ENCODE assay signal across 21 cellular contexts in the genomic region with DNA sequence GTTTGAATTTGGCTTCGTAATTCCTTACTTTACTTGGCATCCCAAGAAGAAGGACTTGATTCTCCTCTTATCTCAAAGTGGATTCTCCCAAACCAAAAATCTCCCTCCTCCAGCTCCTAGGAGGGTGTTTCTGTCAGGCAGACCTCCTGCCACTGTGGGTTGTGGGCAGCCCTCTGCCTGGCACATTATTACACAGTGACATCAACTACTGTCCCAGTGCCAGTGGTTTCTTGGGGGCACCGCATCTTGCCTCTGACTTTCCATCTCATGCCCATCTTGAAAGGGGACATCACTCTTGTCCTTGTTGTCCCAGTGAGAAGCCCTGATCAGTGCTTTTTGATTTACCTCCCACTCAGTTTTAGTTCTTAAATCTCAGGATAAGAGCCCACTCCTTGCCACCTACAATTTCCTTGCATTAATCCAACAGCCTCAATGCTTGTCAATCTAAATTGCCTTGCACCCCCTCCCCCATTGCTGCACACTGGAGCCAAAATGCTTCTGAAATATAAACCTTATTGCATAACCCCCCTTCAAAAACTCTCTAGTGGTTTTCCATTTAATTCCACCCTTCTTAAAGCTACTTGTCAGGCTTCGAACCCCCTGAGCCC.
DNase-seq lines count a peak whose midpoint lies in the region; ATAC-seq and TF ChIP-seq lines count a peak whose summit lies in the region.
"Had no signal": no experiment of that assay in that cellular context is flagged by ENCODE, and none has a peak within 500 bp of the region (broad histone marks: within the 10 kb centered on the region; RNA-seq: fewer than 3 reads in every experiment).

No MANE protein-coding gene starts in this region.

- no peak overlapping the region for H3K23ac ChIP-seq in neuronal stem cell (ENCODE audit: low read depth, low read length, poor library complexity)

- no peak for TF ChIP-seq CTCF in CD8-positive, alpha-beta T cell (IDR thresholded peaks at IDR 0.05)
- TF ChIP-seq CTCF in GM10248 (IDR thresholded peaks at IDR 0.05; ENCODE audit: control extremely low read depth, extremely low read depth, low read depth, missing control alignments), result no peak

- no CpG with 5 or more reads among the region's 3 CpGs for WGBS in neuronal stem cell (ENCODE audit: extremely low coverage in 2 of 2, insufficient read length in 2 of 2, insufficient replicate concordance in 1 of 2), 2 donors

- H2BK15ac ChIP-seq in neuronal stem cell (ENCODE audit: low read length), result no peak overlapping the region

- H2AK5ac ChIP-seq in neuronal stem cell (ENCODE audit: low read depth, low read length), result no peak overlapping the region

- peaks cover 21% of the 10 kb centered on the region for H3K4me1 ChIP-seq in CD8-positive, alpha-beta T cell (ENCODE audit: insufficient read depth, low read length)
- H3K4me1 ChIP-seq in neuronal stem cell (ENCODE audit: control insufficient read depth in 2 of 2, insufficient read depth in 1 of 2, low read depth in 1 of 2, low read length in 2 of 2), result peaks cover 4 to 15% of the 10 kb centered on the region in 2 donors

- no peak overlapping the region for H3K27ac ChIP-seq in CD8-positive, alpha-beta T cell (ENCODE audit: low read depth, low read length)
- no peak overlapping the region for H3K27ac ChIP-seq in neuronal stem cell (replicated peaks; ENCODE audit: low read length)
- H3K27ac ChIP-seq: 22Rv1, esophagus squamous epithelium, transverse colon had no signal

- peak overlapping the region; percentile 71 for H3K14ac ChIP-seq in neuronal stem cell (ENCODE audit: low read length)

- ATAC-seq in CD8-positive, alpha-beta T cell, result no peak
- ATAC-seq in GM21786 (IDR thresholded peaks at IDR 0.05; ENCODE audit: unreplicated experiment), result no peak
- ATAC-seq: stimulated activated naive CD8-positive, alpha-beta T cell treated with anti-CD3 and anti-CD28 coated beads, Interleukin-15, Interleukin-2, amounts not matched to agents 100 U/mL and 50 U/mL, for 24 hours; WTC11 had no signal

- POLR2A ChIA-PET in CD8-positive, alpha-beta T cell (lab: Charles Lee), result no interaction called here
- POLR2A ChIA-PET in GM10248 (lab: Yijun Ruan, JAX), result no interaction called here

- intact Hi-C loops in CD8-positive, alpha-beta T cell (cut with DNase I, micrococcal nuclease), result no loop called here
- intact Hi-C loops in activated T-helper 2 cell treated with anti-CD3 and anti-CD28 coated beads, Interferon-gamma antibody, Interleukin-2, Interleukin-4, amounts not matched to agents 10 μg/mL and 5 μg/mL and 100 μg/mL, durations not matched to agents 14 hours and 24 hours and 36 hours (cut with micrococcal nuclease), result loop anchor here (10.0 kb wide), 1 partner anchor 277 kb away; no protein-coding TSS in a partner anchor

- no peak overlapping the region for H3K9ac ChIP-seq in neuronal stem cell (ENCODE audit: low read depth, low read length, poor library complexity)

- H3K4me2 ChIP-seq in neuronal stem cell (ENCODE audit: insufficient read depth, low read length, poor library complexity, severe bottlenecking), result no peak overlapping the region

- no peak overlapping the region for H2BK12ac ChIP-seq in neuronal stem cell (ENCODE audit: low read length)

- H4K91ac ChIP-seq in neuronal stem cell (ENCODE audit: low read depth, low read length, poor library complexity), result no peak overlapping the region

- no peak overlapping the region for H3K4me3 ChIP-seq in CD8-positive, alpha-beta T cell (ENCODE audit: low read depth, low read length)
- H3K4me3 ChIP-seq in neuronal stem cell (ENCODE audit: low read length in 2 of 2), result no peak overlapping the region
- H3K4me3 ChIP-seq: esophagus squamous epithelium, transverse colon had no signal

- no peak overlapping the region for H3K4ac ChIP-seq in neuronal stem cell (ENCODE audit: low read length)

- no peak overlapping the region for H2BK120ac ChIP-seq in neuronal stem cell (ENCODE audit: low read depth, low read length)

- H3K18ac ChIP-seq in neuronal stem cell (ENCODE audit: low read length), result no peak overlapping the region

- H3K36me3 ChIP-seq in CD8-positive, alpha-beta T cell (ENCODE audit: insufficient read depth, low read length), result no peaks in the 10 kb centered on the region
- no peaks in the 10 kb centered on the region for H3K36me3 ChIP-seq in neuronal stem cell (replicated peaks in 1 of 2; ENCODE audit: control insufficient read depth in 2 of 2, insufficient read depth in 2 of 2, low read length in 2 of 2)
- H3K36me3 ChIP-seq: transverse colon had no signal

- no peaks in the 10 kb centered on the region for H3K9me3 ChIP-seq in CD8-positive, alpha-beta T cell (ENCODE audit: low read length)
- no peaks in the 10 kb centered on the region for H3K9me3 ChIP-seq in neuronal stem cell (replicated peaks in 1 of 2; ENCODE audit: control insufficient read depth in 2 of 2, insufficient read depth in 1 of 2, low read depth in 1 of 2, low read length in 2 of 2)
- H3K9me3 ChIP-seq: esophagus squamous epithelium, transverse colon had no signal

- H3K79me1 ChIP-seq in neuronal stem cell (ENCODE audit: low read depth, low read length), result no peaks in the 10 kb centered on the region

- H3K4me1 Mint-ChIP-seq in CD8-positive, alpha-beta T cell (ENCODE audit: low read depth), result peaks cover 30% of the 10 kb centered on the region
- H3K4me1 Mint-ChIP-seq in activated T-helper 2 cell treated with anti-CD3 and anti-CD28 coated beads, Interferon-gamma antibody, Interleukin-2, Interleukin-4, amounts not matched to agents 10 μg/mL and 5 μg/mL and 100 μg/mL, durations not matched to agents 14 hours and 24 hours and 36 hours (ENCODE audit: low read depth), result peaks cover 22% of the 10 kb centered on the region
- H3K4me1 Mint-ChIP-seq: WTC11 had no signal

- H3K27me3 Mint-ChIP-seq in CD8-positive, alpha-beta T cell (ENCODE audit: low read depth), result no peaks in the 10 kb centered on the region
- H3K27me3 Mint-ChIP-seq in activated T-helper 2 cell treated with anti-CD3 and anti-CD28 coated beads, Interferon-gamma antibody, Interleukin-2, Interleukin-4, amounts not matched to agents 10 μg/mL and 5 μg/mL and 100 μg/mL, durations not matched to agents 14 hours and 24 hours and 36 hours (ENCODE audit: low read depth), result no peaks in the 10 kb centered on the region

- H3K4me3 Mint-ChIP-seq in CD8-positive, alpha-beta T cell, result no peak overlapping the region
- H3K4me3 Mint-ChIP-seq in activated T-helper 2 cell treated with anti-CD3 and anti-CD28 coated beads, Interferon-gamma antibody, Interleukin-2, Interleukin-4, amounts not matched to agents 10 μg/mL and 5 μg/mL and 100 μg/mL, durations not matched to agents 14 hours and 24 hours and 36 hours (ENCODE audit: low read depth), result no peak overlapping the region
- H3K4me3 Mint-ChIP-seq: WTC11 had no signal

- H3K27ac Mint-ChIP-seq in CD8-positive, alpha-beta T cell, result peak overlapping the region; percentile 14
- H3K27ac Mint-ChIP-seq in activated T-helper 2 cell treated with anti-CD3 and anti-CD28 coated beads, Interferon-gamma antibody, Interleukin-2, Interleukin-4, amounts not matched to agents 10 μg/mL and 5 μg/mL and 100 μg/mL, durations not matched to agents 14 hours and 24 hours and 36 hours, result peak overlapping the region; percentile 18

- DNase-seq in NCI-H2107 treated with DMSO at 0.1 percent for 48 hours (lab: John Stamatoyannopoulos, UW; ENCODE audit: unreplicated experiment) (peak; percentile 31), NCI-H2107 (lab: John Stamatoyannopoulos, UW) (no peak), neuronal stem cell (ENCODE audit: low spot score) (no peak), GM10248 (ENCODE audit: extremely low spot score) (no peak), LoVo (ENCODE audit: low spot score) (no peak)
- no peak for DNase-seq in CD8-positive, alpha-beta T cell
- no peak for DNase-seq in activated T-helper 2 cell treated with anti-CD3 and anti-CD28 coated beads, Interferon-gamma antibody, Interleukin-2, Interleukin-4, amounts not matched to agents 10 μg/mL and 5 μg/mL and 100 μg/mL, durations not matched to agents 14 hours and 24 hours and 36 hours (ENCODE audit: low spot score)
- DNase-seq: anterior cingulate cortex; cerebellar nuclear complex; effector CD8-positive, alpha-beta T cell; esophagus squamous epithelium; H7; NCI-H1105; NCI-H2081 treated with DMSO at 0.1 percent for 48 hours; NCI-H526 treated with DMSO at 0.1 percent for 48 hours; SHP77 treated with DMSO at 0.1 percent for 48 hours; stimulated activated naive CD8-positive, alpha-beta T cell treated with anti-CD3 and anti-CD28 coated beads, Interleukin-15, Interleukin-2, amounts not matched to agents 100 U/mL and 50 U/mL, for 24 hours; transverse colon had no signal

- no peak overlapping the region for H2BK5ac ChIP-seq in neuronal stem cell (ENCODE audit: low read length)

- H3K27me3 ChIP-seq in CD8-positive, alpha-beta T cell (ENCODE audit: insufficient read depth, low read length), result no peaks in the 10 kb centered on the region
- H3K27me3 ChIP-seq in neuronal stem cell (ENCODE audit: control insufficient read depth in 3 of 3, insufficient read depth in 3 of 3, low read depth in 1 of 3, low read length in 3 of 3), result no peaks in the 10 kb centered on the region
- H3K27me3 ChIP-seq: esophagus squamous epithelium, transverse colon had no signal

- H2AFZ ChIP-seq in neuronal stem cell (ENCODE audit: low read length), result no peak overlapping the region

- no peak overlapping the region for H4K8ac ChIP-seq in neuronal stem cell (ENCODE audit: low read depth, low read length)

- H3K9me3 Mint-ChIP-seq in CD8-positive, alpha-beta T cell, result no peaks in the 10 kb centered on the region
- no peaks in the 10 kb centered on the region for H3K9me3 Mint-ChIP-seq in activated T-helper 2 cell treated with anti-CD3 and anti-CD28 coated beads, Interferon-gamma antibody, Interleukin-2, Interleukin-4, amounts not matched to agents 10 μg/mL and 5 μg/mL and 100 μg/mL, durations not matched to agents 14 hours and 24 hours and 36 hours
- H3K9me3 Mint-ChIP-seq: WTC11 had no signal

- peaks cover 7% of the 10 kb centered on the region for H3K36me3 Mint-ChIP-seq in CD8-positive, alpha-beta T cell
- no peaks in the 10 kb centered on the region for H3K36me3 Mint-ChIP-seq in activated T-helper 2 cell treated with anti-CD3 and anti-CD28 coated beads, Interferon-gamma antibody, Interleukin-2, Interleukin-4, amounts not matched to agents 10 μg/mL and 5 μg/mL and 100 μg/mL, durations not matched to agents 14 hours and 24 hours and 36 hours (ENCODE audit: low read depth)
- H3K36me3 Mint-ChIP-seq: WTC11 had no signal

- CTCF ChIA-PET in CD8-positive, alpha-beta T cell (lab: Charles Lee), result no interaction called here
- CTCF ChIA-PET in GM10248 (lab: Yijun Ruan, JAX), result interaction anchor here (1.1 to 21.9 kb wide), 4 partner anchors 13 to 73 kb away, joined by 3 to 276 read pairs (median 5); no protein-coding TSS in a partner anchor
